8 cellular contexts compared by ENCODE assay signal in the genomic region with DNA sequence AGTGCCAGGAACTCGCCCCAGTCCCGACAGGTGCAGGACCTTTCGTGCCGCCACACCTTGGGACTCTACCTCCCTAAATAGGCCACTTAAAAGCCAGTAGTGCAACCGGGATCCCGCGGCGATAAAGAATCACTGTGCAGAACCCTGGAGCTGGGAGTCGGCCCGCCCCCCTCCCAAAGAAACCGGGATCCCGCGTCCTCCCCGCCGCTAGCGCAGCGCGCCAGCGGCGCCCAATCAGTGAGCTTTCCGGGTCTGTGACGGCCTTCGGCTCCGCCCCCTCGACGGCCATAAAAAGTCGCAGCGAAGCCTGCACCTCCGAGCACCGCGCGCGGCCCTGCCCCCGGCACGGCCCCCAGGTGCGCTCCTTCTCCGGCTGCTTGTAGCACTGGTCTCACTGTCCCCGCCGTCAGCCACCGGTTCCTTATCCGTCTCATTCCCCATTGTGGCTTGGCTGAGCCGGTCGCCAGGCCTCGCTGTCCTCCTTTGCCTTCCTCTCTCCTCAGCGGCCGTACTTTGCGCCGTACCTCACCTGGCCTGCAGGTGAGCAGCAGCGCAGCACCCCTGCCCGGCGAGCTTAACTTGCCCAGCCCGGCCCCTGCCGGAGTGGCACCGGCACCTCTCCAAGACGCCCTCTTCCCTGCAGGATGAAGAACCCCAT. TPM values are rescaled to one million over a fixed set of nuclear protein-coding genes. Genes with fewer than 3 reads are reported as not detected.
DNase-seq lines count a peak whose midpoint lies in the region; ATAC-seq lines count a peak whose summit lies in the region.

Gene LRAT, plus strand, starts transcription at position 318 of the 658 bp plus-strand sequence. Its CDS starts 327 bp downstream, at position 645.

- intact Hi-C loops in activated CD4-positive, alpha-beta memory T cell treated with anti-CD3 and anti-CD28 coated beads for 36 hours (cut with micrococcal nuclease), result loop anchor here (10.0 kb wide), 1 partner anchor 631 kb away; the partner anchor contains the start of gene MAP9

- H3K36me3 ChIP-seq in stomach smooth muscle (ENCODE audit: control insufficient read depth in 2 of 2, insufficient read depth in 2 of 2, low read length in 2 of 2), result no peaks in the 10 kb centered on the region

- H3K27ac ChIP-seq in stomach smooth muscle (ENCODE audit: low read length), result no peak within 1 kb of the TSS

- peak; percentile 54 for ATAC-seq in GM18861 (IDR thresholded peaks at IDR 0.05; ENCODE audit: unreplicated experiment)
- ATAC-seq in HG03521 (IDR thresholded peaks at IDR 0.05; ENCODE audit: unreplicated experiment), result peak; percentile 77
- ATAC-seq in HG03469 (IDR thresholded peaks at IDR 0.05; ENCODE audit: unreplicated experiment), result no peak

- H3K4me3 ChIP-seq in stomach smooth muscle (ENCODE audit: low read length in 2 of 2), result peak within 1 kb of the TSS; percentile 81 to 82

- peak within 1 kb of the TSS; percentile 13 to 24 for H3K9ac ChIP-seq in stomach smooth muscle (ENCODE audit: low read length in 2 of 2)

- CTCF ChIA-PET in activated CD4-positive, alpha-beta memory T cell treated with anti-CD3 and anti-CD28 coated beads for 36 hours (lab: Charles Lee), result no interaction called here

- DNase-seq in activated CD4-positive, alpha-beta memory T cell treated with anti-CD3 and anti-CD28 coated beads for 36 hours, result peak; percentile 56
- DNase-seq in epidermal melanocyte (ENCODE audit: insufficient read length, low spot score) (peak; percentile 54), mucosa of gallbladder (ENCODE audit: low spot score) (peak; percentile 75), NCI-H1694 (lab: John Stamatoyannopoulos, UW) (no peak)

- H3K27ac Mint-ChIP-seq in activated CD4-positive, alpha-beta memory T cell treated with anti-CD3 and anti-CD28 coated beads for 36 hours, result no peak within 1 kb of the TSS

- peaks cover 13% of the 10 kb centered on the region for H3K4me1 Mint-ChIP-seq in activated CD4-positive, alpha-beta memory T cell treated with anti-CD3 and anti-CD28 coated beads for 36 hours (ENCODE audit: low read depth)

- POLR2A ChIA-PET in activated CD4-positive, alpha-beta memory T cell treated with anti-CD3 and anti-CD28 coated beads for 36 hours (lab: Charles Lee), result no interaction called here

- H3K4me3 Mint-ChIP-seq in activated CD4-positive, alpha-beta memory T cell treated with anti-CD3 and anti-CD28 coated beads for 36 hours, result peak within 1 kb of the TSS; percentile 77

- H3K27me3 Mint-ChIP-seq in activated CD4-positive, alpha-beta memory T cell treated with anti-CD3 and anti-CD28 coated beads for 36 hours, result peaks cover 56% of the 10 kb centered on the region

- peaks cover 17% of the 10 kb centered on the region for H3K4me1 ChIP-seq in stomach smooth muscle (ENCODE audit: control insufficient read depth, insufficient read depth, low read length)

- no peaks in the 10 kb centered on the region for H3K9me3 Mint-ChIP-seq in activated CD4-positive, alpha-beta memory T cell treated with anti-CD3 and anti-CD28 coated beads for 36 hours

- no peaks in the 10 kb centered on the region for H3K36me3 Mint-ChIP-seq in activated CD4-positive, alpha-beta memory T cell treated with anti-CD3 and anti-CD28 coated beads for 36 hours

- no peaks in the 10 kb centered on the region for H3K9me3 ChIP-seq in stomach smooth muscle (ENCODE audit: control insufficient read depth in 2 of 2, low read length in 2 of 2)

- H3K27me3 ChIP-seq in stomach smooth muscle (ENCODE audit: control insufficient read depth in 1 of 2, insufficient read depth in 2 of 2, low read length in 2 of 2), result peaks cover 9 to 15% of the 10 kb centered on the region in 2 donors

RNA-seq across cellular contexts. Expression of gene LRAT, which starts in this region (rescaled TPM):
- total RNA-seq in activated CD4-positive, alpha-beta memory T cell treated with anti-CD3 and anti-CD28 coated beads for 36 hours, result not detected
- 11.7 TPM for total RNA-seq in mucosa of gallbladder

Comparison
In these comparisons a context has a peak if more than half of its experiments do, and no peak if none do; other contexts are left out.
1. RNA of gene LRAT (total RNA-seq): 11.7 TPM in mucosa of gallbladder (single experiment); not detected in activated CD4-positive, alpha-beta memory T cell treated with anti-CD3 and anti-CD28 coated beads for 36 hours; every median in the first group is over 10 times any median in the second.
2. Peak in DNase-seq in activated CD4-positive, alpha-beta memory T cell treated with anti-CD3 and anti-CD28 coated beads for 36 hours; RNA of the gene not detected or under 1 TPM.